ENCODE assay signal across 8 cellular contexts in genomic region chr1:187051618-187052232, GRCh38.
DNase-seq lines count a peak whose midpoint lies in the region; ATAC-seq and TF ChIP-seq lines count a peak whose summit lies in the region.

No MANE protein-coding gene starts in this region.

- H3K4me3 ChIP-seq in breast epithelium: no peak overlapping the region

- H3K9me3 Mint-ChIP-seq in MCF 10A (ENCODE audit: unreplicated experiment): no peaks in the 10 kb centered on the region
- no peaks in the 10 kb centered on the region for H3K9me3 Mint-ChIP-seq in nephron

- H3K4me3 Mint-ChIP-seq in MCF 10A (ENCODE audit: unreplicated experiment) (no peak overlapping the region), nephron (no peak overlapping the region)

- H3K27ac Mint-ChIP-seq in MCF 10A (ENCODE audit: low read depth, unreplicated experiment) (no peak overlapping the region), nephron (no peak overlapping the region)

- H3K27me3 Mint-ChIP-seq in MCF 10A (ENCODE audit: insufficient read depth, unreplicated experiment): no peaks in the 10 kb centered on the region
- H3K27me3 Mint-ChIP-seq in nephron (ENCODE audit: low read depth): peaks cover 3% of the 10 kb centered on the region

- CTCF ChIA-PET in MCF 10A (lab: Yijun Ruan, JAX): interaction anchor here (0.6 to 1.5 kb wide), 65 partner anchors 10 to 1831 kb away, joined by 3 to 35 read pairs (median 4); no protein-coding TSS in a partner anchor

- no peaks in the 10 kb centered on the region for H3K36me3 ChIP-seq in breast epithelium

- H3K27me3 ChIP-seq in breast epithelium: no peaks in the 10 kb centered on the region

- H3K36me3 Mint-ChIP-seq in MCF 10A (ENCODE audit: insufficient read depth, unreplicated experiment) (no peaks in the 10 kb centered on the region), nephron (ENCODE audit: low read depth) (no peaks in the 10 kb centered on the region)

- no peak overlapping the region for H3K27ac ChIP-seq in breast epithelium

- ATAC-seq in GM21381 (IDR thresholded peaks at IDR 0.05; ENCODE audit: unreplicated experiment) (peak; percentile 69), HG03520 (IDR thresholded peaks at IDR 0.05; ENCODE audit: unreplicated experiment) (peak; percentile 80)

- DNase-seq in MCF 10A (ENCODE audit: unreplicated experiment): peak; percentile 82
- no peak for DNase-seq in breast epithelium (ENCODE audit: low spot score in 2 of 2)
- peak; percentile 19 for DNase-seq in NCI-H82 treated with DMSO at 0.1 percent for 48 hours (lab: John Stamatoyannopoulos, UW; ENCODE audit: unreplicated experiment)
- peak; percentile 40 for DNase-seq in dedifferentiated amniotic fluid mesenchymal stem cell (ENCODE audit: extremely low spot score)
- no peak for DNase-seq in stimulated activated CD8-positive, alpha-beta memory T cell treated with anti-CD3 and anti-CD28 coated beads, Interleukin-4, amount 100 ng/mL, for 48 hours

- no peak for TF ChIP-seq POLR2A in breast epithelium (IDR thresholded peaks at IDR 0.05)

- peak; percentile 76 for TF ChIP-seq CTCF in MCF 10A (IDR thresholded peaks at IDR 0.05; ENCODE audit: unreplicated experiment)
- TF ChIP-seq CTCF in breast epithelium (IDR thresholded peaks at IDR 0.05): peak in 1 of 3 donors; percentile 35
- TF ChIP-seq CTCF in nephron (IDR thresholded peaks at IDR 0.05; ENCODE audit: unreplicated experiment in 3 of 3): peak; percentile 57 to 70 (median 60)

- POLR2A ChIA-PET in MCF 10A (lab: Yijun Ruan, JAX): interaction anchor here (0.8 kb wide), 2 partner anchors 41 to 1077 kb away, joined by 3 to 6 read pairs; no protein-coding TSS in a partner anchor

- H3K4me1 ChIP-seq in breast epithelium: no peaks in the 10 kb centered on the region

- H3K4me1 Mint-ChIP-seq in MCF 10A (ENCODE audit: insufficient read depth, unreplicated experiment) (no peaks in the 10 kb centered on the region), nephron (peaks cover 15% of the 10 kb centered on the region)

- H3K9me3 ChIP-seq in breast epithelium: no peaks in the 10 kb centered on the region

- no TSS peak for BruUV-seq in MCF 10A (replicated peaks; lab: Mats Ljungman, UMichigan)

- intact Hi-C loops in MCF 10A (cut with micrococcal nuclease) (loop anchor here (1.0 to 10.0 kb wide), 5 partner anchors 214 to 1883 kb away; no protein-coding TSS in a partner anchor), breast epithelium (cut with DNase I; ENCODE audit: low total_unique reads) (no loop called here)

Comparison
In these comparisons a context has a peak if more than half of its experiments do, and no peak if none do; other contexts are left out.
1. DNase-seq: peak in MCF 10A (single experiment), NCI-H82 treated with DMSO at 0.1 percent for 48 hours (single experiment) and dedifferentiated amniotic fluid mesenchymal stem cell (single experiment); none in breast epithelium (0 of 2) and stimulated activated CD8-positive, alpha-beta memory T cell treated with anti-CD3 and anti-CD28 coated beads, Interleukin-4, amount 100 ng/mL, for 48 hours (single experiment).